Comparison of ENCODE assay signal across 9 cellular contexts in genomic region chr7:139205843-139206242, GRCh38.
"Had no signal": no experiment of that assay in that cellular context is flagged by ENCODE, and none has a peak within 500 bp of the region (broad histone marks: within the 10 kb centered on the region; RNA-seq: fewer than 3 reads in every experiment).

No MANE protein-coding gene starts in this region.

- DNase-seq: H9, HCEC 1CT, IMR-90, KBM-7 had no signal

- H3K27ac ChIP-seq: KMS-11 had no signal

- FAIRE-seq: H1, H54, HTR-8/SVneo had no signal

- H3K4me3 ChIP-seq: GM23338 had no signal

- ATAC-seq: GM23338 had no signal
